9 cellular contexts compared by ENCODE assay signal in the genomic region with DNA sequence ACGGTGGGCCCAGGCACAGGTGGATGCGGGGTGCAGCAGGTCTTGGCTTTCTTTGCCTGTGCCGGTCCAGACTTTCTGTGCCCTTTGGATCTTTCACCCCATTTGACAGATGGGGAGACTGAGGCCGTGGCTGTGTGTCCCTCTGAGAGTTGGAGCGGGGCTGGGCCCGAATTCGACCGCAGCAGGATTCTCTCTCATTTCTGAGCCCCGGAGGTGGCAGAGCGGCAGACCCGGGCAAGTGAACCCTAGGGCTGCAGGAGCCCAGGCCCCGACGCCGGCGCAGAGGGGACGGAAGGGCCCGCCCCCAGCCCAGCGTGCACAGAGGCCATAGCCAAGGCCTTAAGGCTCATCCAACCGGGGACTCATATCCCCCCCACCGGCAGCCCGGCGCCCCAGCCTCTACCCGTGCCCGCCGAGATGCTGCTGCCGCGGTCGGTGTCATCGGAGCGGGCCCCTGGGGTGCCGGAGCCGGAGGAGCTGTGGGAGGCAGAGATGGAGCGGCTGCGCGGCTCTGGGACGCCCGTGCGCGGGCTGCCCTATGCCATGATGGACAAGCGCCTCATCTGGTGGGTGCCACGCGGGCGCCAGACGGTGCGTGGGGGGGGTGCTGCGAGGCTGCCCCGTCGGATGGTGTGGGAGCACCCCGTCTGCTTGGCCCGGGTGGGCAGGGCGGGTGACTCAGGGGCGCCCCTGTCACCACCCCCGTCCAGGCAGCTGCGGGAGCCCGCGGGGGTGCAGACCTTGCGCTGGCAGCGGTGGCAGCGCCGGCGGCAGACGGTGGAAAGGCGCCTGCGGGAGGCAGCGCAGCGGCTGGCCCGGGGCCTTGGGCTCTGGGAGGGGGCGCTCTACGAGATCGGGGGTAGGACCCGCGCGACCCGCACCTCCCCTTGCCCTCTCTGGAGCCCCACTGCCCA. TPM values are rescaled to one million over a fixed set of nuclear protein-coding genes. Genes with fewer than 3 reads are reported as not detected.
DNase-seq lines count a peak whose midpoint lies in the region; ATAC-seq, FAIRE-seq and TF ChIP-seq lines count a peak whose summit lies in the region.
"Had no signal": no experiment of that assay in that cellular context is flagged by ENCODE, and none has a peak within 500 bp of the region (broad histone marks: within the 10 kb centered on the region; RNA-seq: fewer than 3 reads in every experiment).

No MANE protein-coding gene starts in this region.

- intact Hi-C loops in Right ventricle myocardium superior (cut with DNase I), result no loop called here

- H3K27ac ChIP-seq in cardiac muscle cell, result no peak overlapping the region
- peak overlapping the region; percentile 55 for H3K27ac ChIP-seq in suprapubic skin

- H3K9me3 ChIP-seq in cardiac muscle cell (ENCODE audit: low read depth) (no peaks in the 10 kb centered on the region), suprapubic skin (no peaks in the 10 kb centered on the region)

- H3K27me3 ChIP-seq in cardiac muscle cell, result no peaks in the 10 kb centered on the region
- no peaks in the 10 kb centered on the region for H3K27me3 ChIP-seq in suprapubic skin

- H3K4me3 Mint-ChIP-seq in memory B cell, result peak overlapping the region; percentile 98

- peaks cover 63% of the 10 kb centered on the region for H3K4me1 Mint-ChIP-seq in memory B cell

- H3K4me3 ChIP-seq in cardiac muscle cell (peak overlapping the region; percentile 16), suprapubic skin (peak overlapping the region; percentile 48)

- no peaks in the 10 kb centered on the region for H3K9me3 Mint-ChIP-seq in memory B cell

- H3K27me3 Mint-ChIP-seq in memory B cell, result no peaks in the 10 kb centered on the region

- H3K36me3 Mint-ChIP-seq in memory B cell, result peaks cover 27% of the 10 kb centered on the region

- H3K4me1 ChIP-seq in cardiac muscle cell (ENCODE audit: low read depth) (peaks cover 11% of the 10 kb centered on the region), suprapubic skin (peaks cover 60% of the 10 kb centered on the region)

- FAIRE-seq in GM19239 (lab: Jason Lieb, UNC), result no peak
- FAIRE-seq: TTC549 had no signal

- ATAC-seq in Right ventricle myocardium superior (ENCODE audit: poor library complexity), result no peak
- ATAC-seq in memory B cell (ENCODE audit: low read depth), result no peak
- no peak for ATAC-seq in HG02763 (IDR thresholded peaks at IDR 0.05; ENCODE audit: unreplicated experiment)

- DNase-seq in cardiac muscle cell (ENCODE audit: low read depth in 1 of 2, low spot score in 1 of 2), result no peak
- DNase-seq in Right ventricle myocardium superior, result no peak
- DNase-seq in activated naive CD4-positive, alpha-beta T cell treated with Interleukin-2 at 50 U/mL for 16 hours, result peak; percentile 64
- peak in 1 of 2 donors; percentile 62 for DNase-seq in memory B cell (ENCODE audit: low spot score in 2 of 2)
- DNase-seq in suprapubic skin (ENCODE audit: low spot score in 2 of 2), result peak; percentile 57 to 83
- DNase-seq in GM19239 (ENCODE audit: insufficient read length, low spot score), result no peak
- no peak for DNase-seq in NCI-H187 treated with DMSO at 0.1 percent for 48 hours (lab: John Stamatoyannopoulos, UW)

- no peaks in the 10 kb centered on the region for H3K36me3 ChIP-seq in cardiac muscle cell
- H3K36me3 ChIP-seq in suprapubic skin, result no peaks in the 10 kb centered on the region

- TF ChIP-seq EP300 in suprapubic skin (IDR thresholded peaks at IDR 0.05), result no peak

- H3K27ac Mint-ChIP-seq in memory B cell, result peak overlapping the region; percentile 91

- 40% methylated on average over 7 of the region's 74 CpGs for WGBS in suprapubic skin

- no peak for TF ChIP-seq CTCF in cardiac muscle cell (IDR thresholded peaks at IDR 0.05; ENCODE audit: low read depth, low read length)
- TF ChIP-seq CTCF in suprapubic skin (IDR thresholded peaks at IDR 0.05), result no peak

- TF ChIP-seq POLR2A in suprapubic skin (IDR thresholded peaks at IDR 0.05), result no peak

RNA-seq across cellular contexts. Expression of gene TMC8, which starts 0.9 kb away (rescaled TPM):
- 0.42 and 1.1 TPM in 2 replicates for total RNA-seq in cardiac muscle cell
- polyA plus RNA-seq in cardiac muscle cell, result 1.8 and 3.1 TPM in 2 replicates
- 1.6 TPM for total RNA-seq in Right ventricle myocardium superior
- 1 to 10 TPM in 2 of 4 donors, under 1 TPM in 2; 0.36 to 6.4 (median 1.8) TPM for total RNA-seq in suprapubic skin

RNA-seq across cellular contexts. Expression of gene TMC6, which starts 2.9 kb away (rescaled TPM):
- total RNA-seq in cardiac muscle cell (83.0 and 144 TPM in 2 replicates), Right ventricle myocardium superior (57.2 TPM), suprapubic skin (10 to 100 TPM; 27.9 to 48.8 (median 32.0) TPM)
- 85.4 and 128 TPM in 2 replicates for polyA plus RNA-seq in cardiac muscle cell

RNA-seq across cellular contexts. Expression of gene C17orf99, which starts 14.8 kb away (rescaled TPM):
- total RNA-seq in cardiac muscle cell (not detected in 2 replicates), Right ventricle myocardium superior (not detected), suprapubic skin (1 to 10 TPM in 3 of 4 donors, not detected in 1; 1.4 to 2.7 (median 2.1) TPM)
- polyA plus RNA-seq in cardiac muscle cell, result not detected in 2 replicates

RNA-seq across cellular contexts. Expression of gene SYNGR2, which starts 37.0 kb away (rescaled TPM):
- 107 and 126 TPM in 2 replicates for total RNA-seq in cardiac muscle cell
- polyA plus RNA-seq in cardiac muscle cell, result 262 and 269 TPM in 2 replicates
- 99.8 TPM for total RNA-seq in Right ventricle myocardium superior
- 100 to 1,000 TPM; 127 to 139 (median 133) TPM for total RNA-seq in suprapubic skin

RNA-seq across cellular contexts. Expression of gene TK1, which starts 55.4 kb away (rescaled TPM):
- total RNA-seq in cardiac muscle cell (21.1 and 35.4 TPM in 2 replicates), Right ventricle myocardium superior (2.6 TPM), suprapubic skin (1 to 10 TPM; 1.0 to 9.1 (median 7.0) TPM)
- polyA plus RNA-seq in cardiac muscle cell, result 40.8 and 57.5 TPM in 2 replicates

Comparison
In these comparisons a context has a peak if more than half of its experiments do, and no peak if none do; other contexts are left out.
1. DNase-seq: peak in activated naive CD4-positive, alpha-beta T cell treated with Interleukin-2 at 50 U/mL for 16 hours (single experiment) and suprapubic skin (2 of 2); none in cardiac muscle cell (0 of 2), Right ventricle myocardium superior (single experiment), GM19239 (single experiment) and NCI-H187 treated with DMSO at 0.1 percent for 48 hours (single experiment).